ENCODE assay signal across 8 cellular contexts in genomic region chr2:85707304-85707703, GRCh38.
DNase-seq lines count a peak whose midpoint lies in the region; ATAC-seq and TF ChIP-seq lines count a peak whose summit lies in the region.

No MANE protein-coding gene starts in this region.

- DNase-seq in DMS114 treated with DMSO at 0.1 percent for 48 hours (lab: John Stamatoyannopoulos, UW; ENCODE audit: unreplicated experiment) (peak; percentile 78), NCI-H1092 (lab: John Stamatoyannopoulos, UW) (peak; percentile 50), astrocyte of the spinal cord (ENCODE audit: low read depth, low spot score) (peak; percentile 88), iPS DF 6.9 (ENCODE audit: low read depth, low spot score) (peak; percentile 71)
- peak; percentile 34 to 87 (median 44) for DNase-seq in stimulated activated CD4-positive, alpha-beta T cell treated with anti-CD3 and anti-CD28 coated beads, Interleukin-12 subunit alpha, Interleukin-12 subunit beta, amount 100 ng/mL, for 48 hours (ENCODE audit: low read depth in 2 of 3, low spot score in 1 of 3)

- no peaks in the 10 kb centered on the region for H3K27me3 ChIP-seq in iPS DF 6.9 (ENCODE audit: control insufficient read depth, insufficient read depth, low read length)

- WGBS in iPS DF 6.9 (ENCODE audit: insufficient coverage, insufficient read length), result no CpG with 5 or more reads among the region's 10 CpGs

- no peaks in the 10 kb centered on the region for H3K36me3 ChIP-seq in iPS DF 6.9 (ENCODE audit: control insufficient read depth, insufficient read depth, low read length)

- peak; percentile 85 for TF ChIP-seq CTCF in astrocyte of the spinal cord (IDR thresholded peaks at IDR 0.05; ENCODE audit: low read depth, low read length)

- H3K4me3 ChIP-seq in astrocyte of the spinal cord (ENCODE audit: low read depth, low read length) (no peak overlapping the region), iPS DF 6.9 (ENCODE audit: low read length) (no peak overlapping the region)

- no peak overlapping the region for H3K27ac ChIP-seq in iPS DF 6.9 (ENCODE audit: low read length)

- ATAC-seq in GM21717 (IDR thresholded peaks at IDR 0.05; ENCODE audit: unreplicated experiment) (peak; percentile 50), SK-N-SH treated with all-trans-retinoic acid at 6 μM for 48 hours (peak; percentile 94), HG02970 (IDR thresholded peaks at IDR 0.05; ENCODE audit: low FRiP score, unreplicated experiment) (no peak)

- in situ Hi-C loops in astrocyte of the spinal cord (cut with HindIII; ENCODE audit: low sequenced_read_pairs), result no loop called here

- H3K4me1 ChIP-seq in iPS DF 6.9 (ENCODE audit: control insufficient read depth, insufficient read depth, low read length), result peaks cover 2% of the 10 kb centered on the region; the same call in 1 of the 2 replicates

- no peaks in the 10 kb centered on the region for H3K9me3 ChIP-seq in iPS DF 6.9 (ENCODE audit: control insufficient read depth, insufficient read depth, low read length)

TF ChIP-seq in SK-N-SH treated with all-trans-retinoic acid at 6 μM for 48 hours, 23 proteins besides CTCF, POLR2A, EP300 and RAD21:
- TF ChIP-seq PATZ1 (CRISPR knock-in tag; IDR thresholded peaks at IDR 0.05; ENCODE audit: borderline replicate concordance) (no peak), PPARA (CRISPR knock-in tag; IDR thresholded peaks at IDR 0.05; ENCODE audit: borderline replicate concordance) (no peak), GLIS3 (CRISPR knock-in tag; IDR thresholded peaks at IDR 0.05) (no peak), TOX (CRISPR knock-in tag; IDR thresholded peaks at IDR 0.05; ENCODE audit: borderline replicate concordance) (no peak), ZFP3 (CRISPR knock-in tag; IDR thresholded peaks at IDR 0.05) (no peak), ARNTL (CRISPR knock-in tag; IDR thresholded peaks at IDR 0.05; ENCODE audit: borderline replicate concordance, low read depth) (no peak), TSHZ2 (CRISPR knock-in tag; IDR thresholded peaks at IDR 0.05) (no peak), SNAI2 (CRISPR knock-in tag; IDR thresholded peaks at IDR 0.05) (no peak)
- TF ChIP-seq, protein P1, sequence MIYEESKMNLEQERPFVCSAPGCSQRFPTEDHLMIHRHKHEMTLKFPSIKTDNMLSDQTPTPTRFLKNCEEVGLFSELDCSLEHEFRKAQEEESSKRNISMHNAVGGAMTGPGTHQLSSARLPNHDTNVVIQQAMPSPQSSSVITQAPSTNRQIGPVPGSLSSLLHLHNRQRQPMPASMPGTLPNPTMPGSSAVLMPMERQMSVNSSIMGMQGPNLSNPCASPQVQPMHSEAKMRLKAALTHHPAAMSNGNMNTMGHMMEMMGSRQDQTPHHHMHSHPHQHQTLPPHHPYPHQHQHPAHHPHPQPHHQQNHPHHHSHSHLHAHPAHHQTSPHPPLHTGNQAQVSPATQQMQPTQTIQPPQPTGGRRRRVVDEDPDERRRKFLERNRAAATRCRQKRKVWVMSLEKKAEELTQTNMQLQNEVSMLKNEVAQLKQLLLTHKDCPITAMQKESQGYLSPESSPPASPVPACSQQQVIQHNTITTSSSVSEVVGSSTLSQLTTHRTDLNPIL (CRISPR knock-in tag; IDR thresholded peaks at IDR 0.05; ENCODE audit: low read depth), result no peak
- TF ChIP-seq, protein P2, sequence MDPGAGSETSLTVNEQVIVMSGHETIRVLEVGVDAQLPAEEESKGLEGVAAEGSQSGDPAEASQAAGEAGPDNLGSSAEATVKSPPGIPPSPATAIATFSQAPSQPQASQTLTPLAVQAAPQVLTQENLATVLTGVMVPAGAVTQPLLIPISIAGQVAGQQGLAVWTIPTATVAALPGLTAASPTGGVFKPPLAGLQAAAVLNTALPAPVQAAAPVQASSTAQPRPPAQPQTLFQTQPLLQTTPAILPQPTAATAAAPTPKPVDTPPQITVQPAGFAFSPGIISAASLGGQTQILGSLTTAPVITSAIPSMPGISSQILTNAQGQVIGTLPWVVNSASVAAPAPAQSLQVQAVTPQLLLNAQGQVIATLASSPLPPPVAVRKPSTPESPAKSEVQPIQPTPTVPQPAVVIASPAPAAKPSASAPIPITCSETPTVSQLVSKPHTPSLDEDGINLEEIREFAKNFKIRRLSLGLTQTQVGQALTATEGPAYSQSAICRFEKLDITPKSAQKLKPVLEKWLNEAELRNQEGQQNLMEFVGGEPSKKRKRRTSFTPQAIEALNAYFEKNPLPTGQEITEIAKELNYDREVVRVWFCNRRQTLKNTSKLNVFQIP (CRISPR knock-in tag; IDR thresholded peaks at IDR 0.05; ENCODE audit: borderline replicate concordance, low read depth), result no peak
